Comparison of ENCODE assay signal across 9 cellular contexts in the genomic region with DNA sequence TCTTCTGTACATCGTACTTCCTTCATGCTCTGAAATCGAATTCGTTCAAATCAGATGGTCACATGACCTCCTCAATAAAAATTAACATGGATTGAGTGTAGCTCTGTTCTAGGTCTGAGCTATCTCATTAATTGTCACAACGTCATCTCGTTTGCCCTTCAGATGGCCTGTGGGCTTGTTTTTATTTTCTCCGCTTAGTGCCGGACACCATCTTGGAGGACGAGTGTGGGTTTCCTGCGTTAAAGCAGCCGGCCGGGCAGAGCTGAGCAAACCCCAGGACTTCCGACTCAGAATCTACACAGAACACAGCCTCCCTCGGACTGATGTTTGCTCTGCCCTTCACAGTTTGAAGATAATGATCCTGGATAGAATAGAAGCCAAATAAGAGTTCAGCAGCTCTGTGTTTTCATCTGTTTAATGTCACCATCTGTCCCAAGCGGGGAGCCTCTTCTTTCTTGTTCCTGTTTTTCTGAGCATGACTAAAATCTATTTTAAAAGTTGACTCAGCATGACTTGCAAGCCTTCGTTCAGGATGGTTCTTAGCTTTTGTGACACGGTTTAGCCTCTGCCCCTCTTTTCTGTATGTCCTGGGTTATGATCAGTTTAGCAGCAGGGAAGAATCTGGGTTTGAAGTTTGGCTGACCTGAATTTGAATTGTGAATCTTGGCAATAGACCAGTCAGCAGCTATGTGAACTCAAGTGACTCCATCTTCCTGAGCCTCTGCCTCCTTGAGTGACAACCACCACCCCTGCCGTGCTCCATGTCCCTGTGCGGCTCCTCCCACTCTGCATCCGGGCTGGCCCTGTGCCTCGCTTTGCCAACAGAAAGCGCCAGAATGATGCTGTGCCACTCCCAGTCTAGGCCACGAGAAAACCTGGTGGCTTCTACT. TPM values are rescaled to one million over a fixed set of nuclear protein-coding genes. Genes with fewer than 3 reads are reported as not detected.
DNase-seq lines count a peak whose midpoint lies in the region; ATAC-seq and TF ChIP-seq lines count a peak whose summit lies in the region.
"Had no signal": no experiment of that assay in that cellular context is flagged by ENCODE, and none has a peak within 500 bp of the region (broad histone marks: within the 10 kb centered on the region; RNA-seq: fewer than 3 reads in every experiment).

No MANE protein-coding gene starts in this region.

- ATAC-seq in GM18502 (IDR thresholded peaks at IDR 0.05; ENCODE audit: poor library complexity, unreplicated experiment) (peak; percentile 60), HG03520 (IDR thresholded peaks at IDR 0.05; ENCODE audit: unreplicated experiment) (peak; percentile 69), right lobe of liver (peak; percentile 76 to 88 (median 80)), GM18873 (IDR thresholded peaks at IDR 0.05; ENCODE audit: low FRiP score, unreplicated experiment) (no peak)

- H3K9me2 ChIP-seq in MM.1S (replicated peaks; ENCODE audit: insufficient read depth, low read length) (no peaks in the 10 kb centered on the region), PC-9 (ENCODE audit: insufficient read depth) (no peaks in the 10 kb centered on the region)

- no peak overlapping the region for H2AFZ ChIP-seq in MM.1S (ENCODE audit: low read length)
- H2AFZ ChIP-seq in PC-9, result no peak overlapping the region

- DNase-seq in UCSD-AML1 (lab: John Stamatoyannopoulos, UW; ENCODE audit: unreplicated experiment) (peak; percentile 27), right lobe of liver (peak; percentile 79 to 95 (median 92)), tibial nerve (ENCODE audit: low spot score in 2 of 2) (peak in 1 of 2 donors; percentile 55), MM.1S (no peak), PC-9 (no peak)

- H3K4me2 ChIP-seq in MM.1S (ENCODE audit: low read depth, low read length) (no peak overlapping the region), PC-9 (no peak overlapping the region)

- peak overlapping the region; percentile 73 to 96 (median 73) for H3K27ac ChIP-seq in right lobe of liver
- H3K27ac ChIP-seq in tibial nerve, result peak overlapping the region in 3 of 4 donors; percentile 31 to 67 (median 64)
- H3K27ac ChIP-seq in MM.1S (ENCODE audit: low read length), result no peak overlapping the region
- no peak overlapping the region for H3K27ac ChIP-seq in PC-9

- TF ChIP-seq CTCF in right lobe of liver (IDR thresholded peaks at IDR 0.05), result no peak
- TF ChIP-seq CTCF in tibial nerve (IDR thresholded peaks at IDR 0.05), result no peak
- no peak for TF ChIP-seq CTCF in MM.1S (IDR thresholded peaks at IDR 0.05; ENCODE audit: low read length)
- TF ChIP-seq CTCF in PC-9 (conservative IDR thresholded peaks at IDR 0.05), result no peak

- POLR2A ChIA-PET in PC-9 (lab: Charles Lee; ENCODE audit: unreplicated experiment), result no interaction called here

- peaks cover 0 to 52% (median 22%) of the 10 kb centered on the region in 4 donors for H3K4me1 ChIP-seq in right lobe of liver
- H3K4me1 ChIP-seq in tibial nerve, result peaks cover 0 to 9% (median 0%) of the 10 kb centered on the region in 4 donors
- H3K4me1 ChIP-seq in MM.1S (ENCODE audit: low read length), result no peaks in the 10 kb centered on the region
- no peaks in the 10 kb centered on the region for H3K4me1 ChIP-seq in PC-9 (replicated peaks; ENCODE audit: insufficient read depth)

- H4K20me1 ChIP-seq in MM.1S (ENCODE audit: insufficient read depth, low read length) (no peaks in the 10 kb centered on the region), PC-9 (ENCODE audit: insufficient read depth) (no peaks in the 10 kb centered on the region)

- intact Hi-C loops in right lobe of liver (cut with DNase I), result no loop called here
- intact Hi-C loops in PC-9 (cut with micrococcal nuclease; ENCODE audit: unreplicated experiment), result no loop called here

- no TSS peak for BruUV-seq in PC-9 (replicated peaks; lab: Mats Ljungman, UMichigan)

- WGBS in right lobe of liver (ENCODE audit: insufficient coverage, low coverage, low lambda C conversion rate, missing lambda C conversion rate), result 21% methylated on average over 18 of the region's 22 CpGs
- 71 to 74% methylated on average over 22 of the region's 22 CpGs for WGBS in tibial nerve, 2 donors

- no peaks in the 10 kb centered on the region for H3K36me3 ChIP-seq in right lobe of liver
- no peaks in the 10 kb centered on the region for H3K36me3 ChIP-seq in tibial nerve
- no peaks in the 10 kb centered on the region for H3K36me3 ChIP-seq in MM.1S (replicated peaks; ENCODE audit: insufficient read depth, low read length)
- H3K36me3 ChIP-seq in PC-9 (ENCODE audit: low read depth), result no peaks in the 10 kb centered on the region

- peak in 1 of 2 donors; percentile 16 for TF ChIP-seq EP300 in tibial nerve (IDR thresholded peaks at IDR 0.05)

- no peaks in the 10 kb centered on the region for H3K79me2 ChIP-seq in MM.1S (ENCODE audit: low read length)
- H3K79me2 ChIP-seq in PC-9 (ENCODE audit: low read depth), result no peaks in the 10 kb centered on the region

- H3K4me3 ChIP-seq in right lobe of liver (peak overlapping the region; percentile 3 to 11 (median 11)), tibial nerve (no peak overlapping the region), MM.1S (ENCODE audit: low read length) (no peak overlapping the region), PC-9 (no peak overlapping the region)
- H3K4me3 ChIP-seq: skin epidermis had no signal

- H3K9ac ChIP-seq in MM.1S (ENCODE audit: low read length), result no peak overlapping the region

- CTCF ChIA-PET in PC-9 (lab: Charles Lee), result no interaction called here

- H3K9me3 ChIP-seq in right lobe of liver (no peaks in the 10 kb centered on the region), tibial nerve (no peaks in the 10 kb centered on the region), MM.1S (replicated peaks; ENCODE audit: insufficient read depth, low read length) (no peaks in the 10 kb centered on the region), PC-9 (ENCODE audit: insufficient read depth, low read depth) (no peaks in the 10 kb centered on the region)

- H3K27me3 ChIP-seq in right lobe of liver (no peaks in the 10 kb centered on the region), tibial nerve (peaks cover 0 to 8% of the 10 kb centered on the region in 2 donors), MM.1S (replicated peaks; ENCODE audit: insufficient read depth, low read length) (peaks cover 22% of the 10 kb centered on the region; the same call in 1 of the 2 replicates), PC-9 (ENCODE audit: insufficient read depth, low read depth) (peaks cover 18% of the 10 kb centered on the region)

- TF ChIP-seq POLR2A in right lobe of liver (IDR thresholded peaks at IDR 0.05), result no peak
- no peak for TF ChIP-seq POLR2A in tibial nerve (IDR thresholded peaks at IDR 0.05)

- H3F3A ChIP-seq in MM.1S (ENCODE audit: insufficient read depth, low read length) (no peaks in the 10 kb centered on the region), PC-9 (ENCODE audit: insufficient read depth, low read depth) (no peaks in the 10 kb centered on the region)

RNA-seq across cellular contexts. Expression of a gene that starts 30.6 kb away (rescaled TPM):
- total RNA-seq in right lobe of liver, result not detected
- not detected for total RNA-seq in tibial nerve
- total RNA-seq in PC-9 (2021), result not detected in 2 replicates

RNA-seq across cellular contexts. Expression of a gene that starts 48.8 kb away (rescaled TPM):
- total RNA-seq in right lobe of liver, result 10 to 100 TPM; 20.6 to 63.6 (median 29.5) TPM
- total RNA-seq in tibial nerve, result 10 to 100 TPM; 24.5 to 82.6 (median 38.3) TPM
- total RNA-seq in PC-9 (2021), result 32.6 and 37.3 TPM in 2 replicates

Comparison
In these comparisons a context has a peak if more than half of its experiments do, and no peak if none do; other contexts are left out.
1. DNase-seq: peak in UCSD-AML1 (single experiment) and right lobe of liver (3 of 3); none in MM.1S (single experiment) and PC-9 (0 of 2).
2. H3K27ac ChIP-seq: peak in right lobe of liver (3 of 3) and tibial nerve (3 of 4); none in MM.1S (single experiment) and PC-9 (single experiment).
3. H3K4me3 ChIP-seq: peak in right lobe of liver (3 of 3); none in tibial nerve (0 of 4), MM.1S (single experiment) and PC-9 (single experiment).